ENCODE assay signal across 1 cellular context in the genomic region with DNA sequence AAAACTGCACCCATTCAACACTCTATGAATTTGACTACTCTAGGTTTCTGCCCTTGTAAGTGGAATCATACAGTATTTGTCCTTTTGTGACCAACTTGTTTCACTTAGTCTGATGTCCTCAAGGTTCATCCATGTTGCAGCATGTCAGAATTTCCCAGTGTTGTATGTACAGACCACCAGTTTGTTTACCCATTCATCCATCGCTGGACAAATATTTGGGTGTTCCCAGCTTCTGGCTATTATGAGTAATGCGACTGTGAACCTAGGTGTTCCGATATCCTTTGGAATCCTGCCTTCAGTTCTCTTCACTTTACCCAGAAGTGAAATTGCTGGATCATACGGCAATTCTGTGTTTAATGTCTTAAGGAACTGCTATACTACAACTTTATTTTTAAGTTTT.
TF ChIP-seq lines count a peak whose summit lies in the region.

No MANE protein-coding gene starts in this region.

TF ChIP-seq in HepG2, 621 proteins besides CTCF, POLR2A, EP300 and RAD21:
- TF ChIP-seq CCAR2 (optimal IDR thresholded peaks at IDR 0.05; ENCODE audit: low read depth, low read length) (no peak), ZNF670 (CRISPR knock-in tag; IDR thresholded peaks at IDR 0.05; ENCODE audit: borderline replicate concordance) (no peak), CBX2 (IDR thresholded peaks at IDR 0.05; ENCODE audit: low read depth, low read length) (no peak), CBX2 (CRISPR knock-in tag; IDR thresholded peaks at IDR 0.05; ENCODE audit: low read depth) (no peak), ZNF770 (CRISPR knock-in tag; IDR thresholded peaks at IDR 0.05) (no peak), SOX5 (CRISPR knock-in tag; IDR thresholded peaks at IDR 0.05; ENCODE audit: borderline replicate concordance) (no peak), NFATC3 (CRISPR knock-in tag; IDR thresholded peaks at IDR 0.05) (no peak)
